Comparison of ENCODE assay signal across 8 cellular contexts in the genomic region with DNA sequence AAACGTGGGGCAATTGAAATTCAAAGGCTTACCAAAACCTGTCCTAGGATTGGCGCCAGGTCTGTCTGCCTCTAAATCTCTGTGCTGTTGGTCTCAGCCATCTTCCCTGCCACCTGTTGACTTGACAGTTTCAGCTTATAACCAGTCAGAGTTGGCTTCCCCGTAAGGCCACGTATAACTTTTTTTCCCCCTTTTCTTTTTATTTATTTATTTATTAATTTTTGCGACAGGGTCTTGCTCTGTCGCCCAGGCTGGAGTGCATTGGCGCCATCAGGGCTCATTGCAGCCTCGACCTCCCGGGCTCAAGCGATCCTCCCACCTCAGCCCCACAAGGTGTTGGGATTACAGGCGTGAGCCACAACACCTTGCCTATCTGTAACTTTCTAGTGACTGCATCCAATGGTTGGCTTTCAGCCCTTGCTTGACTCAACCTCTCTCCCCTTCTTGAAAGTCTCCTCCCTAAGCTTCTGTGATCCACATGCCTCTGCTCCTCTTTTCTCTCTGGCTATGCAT. TPM values are rescaled to one million over a fixed set of nuclear protein-coding genes. Genes with fewer than 3 reads are reported as not detected.
DNase-seq lines count a peak whose midpoint lies in the region; FAIRE-seq lines count a peak whose summit lies in the region.

No MANE protein-coding gene starts in this region.

- DNase-seq in T-helper 1 cell (no peak), immature natural killer cell (no peak), RCC 7860 (ENCODE audit: low spot score) (no peak), LoVo (ENCODE audit: low spot score) (no peak)
- DNase-seq in stimulated activated CD8-positive, alpha-beta memory T cell treated with anti-CD3 and anti-CD28 coated beads, Interleukin-4, amount 100 ng/mL, for 48 hours, result no peak

- H3K4me3 ChIP-seq in stomach smooth muscle (ENCODE audit: low read length in 2 of 2), result peak overlapping the region; percentile 80 to 93

- peaks cover 17% of the 10 kb centered on the region for H3K36me3 Mint-ChIP-seq in T-helper 1 cell treated with Interleukin-12 subunit alpha and Interleukin-12 subunit beta and Interleukin-4 antibody, amounts not matched to agents 30 μg/mL and 1 μg/mL, for 36 hours (ENCODE audit: low read depth)
- no peaks in the 10 kb centered on the region for H3K36me3 Mint-ChIP-seq in activated naive CD8-positive, alpha-beta T cell
- peaks cover 3 to 4% (median 4%) of the 10 kb centered on the region in 3 donors for H3K36me3 Mint-ChIP-seq in immature natural killer cell

- no peaks in the 10 kb centered on the region for H3K27me3 ChIP-seq in stomach smooth muscle (ENCODE audit: control insufficient read depth in 1 of 2, insufficient read depth in 2 of 2, low read length in 2 of 2)

- peaks cover 28% of the 10 kb centered on the region for H3K4me1 Mint-ChIP-seq in T-helper 1 cell treated with Interleukin-12 subunit alpha and Interleukin-12 subunit beta and Interleukin-4 antibody, amounts not matched to agents 30 μg/mL and 1 μg/mL, for 36 hours (ENCODE audit: low read depth)
- peaks cover 38% of the 10 kb centered on the region for H3K4me1 Mint-ChIP-seq in activated naive CD8-positive, alpha-beta T cell (ENCODE audit: low read depth)
- peaks cover 38 to 45% of the 10 kb centered on the region in 2 donors for H3K4me1 Mint-ChIP-seq in immature natural killer cell

- peak overlapping the region; percentile 89 to 100 for H3K9ac ChIP-seq in stomach smooth muscle (ENCODE audit: low read length in 2 of 2)

- H3K36me3 ChIP-seq in stomach smooth muscle (ENCODE audit: control insufficient read depth in 2 of 2, insufficient read depth in 2 of 2, low read length in 2 of 2), result peaks cover 14 to 19% of the 10 kb centered on the region in 2 donors

- no peak for FAIRE-seq in RCC 7860 (lab: Jason Lieb, UNC)

- H3K9me3 Mint-ChIP-seq in T-helper 1 cell treated with Interleukin-12 subunit alpha and Interleukin-12 subunit beta and Interleukin-4 antibody, amounts not matched to agents 30 μg/mL and 1 μg/mL, for 36 hours, result no peaks in the 10 kb centered on the region
- no peaks in the 10 kb centered on the region for H3K9me3 Mint-ChIP-seq in activated naive CD8-positive, alpha-beta T cell (ENCODE audit: low read depth)
- H3K9me3 Mint-ChIP-seq in immature natural killer cell, result no peaks in the 10 kb centered on the region

- peak overlapping the region; percentile 100 for H3K27ac Mint-ChIP-seq in T-helper 1 cell treated with Interleukin-12 subunit alpha and Interleukin-12 subunit beta and Interleukin-4 antibody, amounts not matched to agents 30 μg/mL and 1 μg/mL, for 36 hours
- H3K27ac Mint-ChIP-seq in activated naive CD8-positive, alpha-beta T cell, result peak overlapping the region; percentile 100
- peak overlapping the region; percentile 99 to 100 (median 100) for H3K27ac Mint-ChIP-seq in immature natural killer cell

- peak overlapping the region; percentile 99 for H3K27ac ChIP-seq in stomach smooth muscle (ENCODE audit: low read length)

- peaks cover 12% of the 10 kb centered on the region for H3K27me3 Mint-ChIP-seq in T-helper 1 cell treated with Interleukin-12 subunit alpha and Interleukin-12 subunit beta and Interleukin-4 antibody, amounts not matched to agents 30 μg/mL and 1 μg/mL, for 36 hours (ENCODE audit: low read depth)
- H3K27me3 Mint-ChIP-seq in activated naive CD8-positive, alpha-beta T cell, result no peaks in the 10 kb centered on the region
- peaks cover 13 to 16% (median 15%) of the 10 kb centered on the region in 3 donors for H3K27me3 Mint-ChIP-seq in immature natural killer cell (ENCODE audit: low read depth in 3 of 3)

- H3K9me3 ChIP-seq in stomach smooth muscle (ENCODE audit: control insufficient read depth in 2 of 2, low read length in 2 of 2), result no peaks in the 10 kb centered on the region

- peak overlapping the region; percentile 99 for H3K4me3 Mint-ChIP-seq in T-helper 1 cell treated with Interleukin-12 subunit alpha and Interleukin-12 subunit beta and Interleukin-4 antibody, amounts not matched to agents 30 μg/mL and 1 μg/mL, for 36 hours
- peak overlapping the region; percentile 99 for H3K4me3 Mint-ChIP-seq in activated naive CD8-positive, alpha-beta T cell
- peak overlapping the region; percentile 93 to 100 (median 98) for H3K4me3 Mint-ChIP-seq in immature natural killer cell

- peaks cover 33% of the 10 kb centered on the region for H3K4me1 ChIP-seq in stomach smooth muscle (ENCODE audit: control insufficient read depth, insufficient read depth, low read length)

RNA-seq across cellular contexts. Expression of a gene that starts 1.4 kb away (rescaled TPM):
- polyA plus RNA-seq in immature natural killer cell, result 10 to 100 TPM in 1 of 3 donors, 1 to 10 TPM in 2; 2.3 to 21.8 (median 7.7) TPM

RNA-seq across cellular contexts. Expression of a gene that starts 13.6 kb away (rescaled TPM):
- 100 to 1,000 TPM in 2 of 3 donors, 10 to 100 TPM in 1; 98.3 to 113 (median 105) TPM for polyA plus RNA-seq in immature natural killer cell

RNA-seq across cellular contexts. Expression of a gene that starts 13.8 kb away (rescaled TPM):
- 1,000 to 10,000 TPM in 1 of 3 donors, 100 to 1,000 TPM in 2; 576 to 1,241 (median 681) TPM for polyA plus RNA-seq in immature natural killer cell

RNA-seq across cellular contexts. Expression of a gene that starts 18.2 kb away (rescaled TPM):
- 10 to 100 TPM; 15.5 to 25.8 (median 23.9) TPM for polyA plus RNA-seq in immature natural killer cell

RNA-seq across cellular contexts. Expression of a gene that starts 24.0 kb away (rescaled TPM):
- polyA plus RNA-seq in immature natural killer cell, result 10 to 100 TPM; 12.8 to 16.8 (median 15.4) TPM
